2 cellular contexts compared by ENCODE assay signal in the genomic region with DNA sequence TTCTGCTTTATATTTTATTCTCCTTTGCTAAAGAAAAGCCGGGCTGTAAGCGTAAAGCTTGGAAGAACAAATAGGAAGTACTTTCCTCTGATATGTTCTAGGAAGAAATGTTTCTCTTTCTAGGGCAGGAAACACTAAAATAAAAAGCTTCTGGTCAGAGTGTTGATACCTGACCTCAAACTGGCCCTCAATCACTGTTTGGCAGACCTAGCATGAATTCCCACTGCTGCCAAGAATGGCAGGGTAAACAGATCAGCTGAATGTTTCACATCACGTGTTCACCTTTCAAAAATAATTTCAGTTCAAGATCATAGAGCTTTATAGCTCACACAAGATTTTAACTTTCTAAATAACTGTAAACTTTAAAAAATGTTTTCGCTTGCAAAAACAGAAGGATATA.
TF ChIP-seq lines count a peak whose summit lies in the region.

No MANE protein-coding gene starts in this region.

TF ChIP-seq in HepG2, 621 proteins besides CTCF, POLR2A, EP300 and RAD21:
- TF ChIP-seq SAP130 (CRISPR knock-in tag; IDR thresholded peaks at IDR 0.05; ENCODE audit: low read depth) (0 out of 2 replicates have a peak, but pooled peaks have one; percentile 21), ZNF432 (CRISPR knock-in tag; IDR thresholded peaks at IDR 0.05; ENCODE audit: borderline replicate concordance) (no peak), RARA (CRISPR knock-in tag; IDR thresholded peaks at IDR 0.05) (peak; percentile 36; the same call in 1 of the 2 replicates)
TF ChIP-seq in HepG2: peak in this region for 2.

TF ChIP-seq in SK-N-SH treated with all-trans-retinoic acid at 6 μM for 48 hours, 23 proteins besides CTCF, POLR2A, EP300 and RAD21:
- TF ChIP-seq ZNF565 (CRISPR knock-in tag; conservative IDR thresholded peaks at IDR 0.05; ENCODE audit: low read depth) (no peak), ZFP30 (CRISPR knock-in tag; IDR thresholded peaks at IDR 0.05) (no peak), PPARA (CRISPR knock-in tag; IDR thresholded peaks at IDR 0.05; ENCODE audit: borderline replicate concordance) (no peak), ZFP3 (CRISPR knock-in tag; IDR thresholded peaks at IDR 0.05) (no peak), CSDC2 (CRISPR knock-in tag; IDR thresholded peaks at IDR 0.05) (no peak), ISL1 (CRISPR knock-in tag; IDR thresholded peaks at IDR 0.05) (no peak), TOX (CRISPR knock-in tag; IDR thresholded peaks at IDR 0.05; ENCODE audit: borderline replicate concordance) (no peak), ZNF70 (CRISPR knock-in tag; IDR thresholded peaks at IDR 0.05) (no peak), SNAI2 (CRISPR knock-in tag; IDR thresholded peaks at IDR 0.05) (no peak), BACH2 (CRISPR knock-in tag; IDR thresholded peaks at IDR 0.05; ENCODE audit: borderline replicate concordance) (no peak)
- TF ChIP-seq, protein P1, sequence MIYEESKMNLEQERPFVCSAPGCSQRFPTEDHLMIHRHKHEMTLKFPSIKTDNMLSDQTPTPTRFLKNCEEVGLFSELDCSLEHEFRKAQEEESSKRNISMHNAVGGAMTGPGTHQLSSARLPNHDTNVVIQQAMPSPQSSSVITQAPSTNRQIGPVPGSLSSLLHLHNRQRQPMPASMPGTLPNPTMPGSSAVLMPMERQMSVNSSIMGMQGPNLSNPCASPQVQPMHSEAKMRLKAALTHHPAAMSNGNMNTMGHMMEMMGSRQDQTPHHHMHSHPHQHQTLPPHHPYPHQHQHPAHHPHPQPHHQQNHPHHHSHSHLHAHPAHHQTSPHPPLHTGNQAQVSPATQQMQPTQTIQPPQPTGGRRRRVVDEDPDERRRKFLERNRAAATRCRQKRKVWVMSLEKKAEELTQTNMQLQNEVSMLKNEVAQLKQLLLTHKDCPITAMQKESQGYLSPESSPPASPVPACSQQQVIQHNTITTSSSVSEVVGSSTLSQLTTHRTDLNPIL (CRISPR knock-in tag; IDR thresholded peaks at IDR 0.05; ENCODE audit: low read depth) = no peak
- TF ChIP-seq, protein P2, sequence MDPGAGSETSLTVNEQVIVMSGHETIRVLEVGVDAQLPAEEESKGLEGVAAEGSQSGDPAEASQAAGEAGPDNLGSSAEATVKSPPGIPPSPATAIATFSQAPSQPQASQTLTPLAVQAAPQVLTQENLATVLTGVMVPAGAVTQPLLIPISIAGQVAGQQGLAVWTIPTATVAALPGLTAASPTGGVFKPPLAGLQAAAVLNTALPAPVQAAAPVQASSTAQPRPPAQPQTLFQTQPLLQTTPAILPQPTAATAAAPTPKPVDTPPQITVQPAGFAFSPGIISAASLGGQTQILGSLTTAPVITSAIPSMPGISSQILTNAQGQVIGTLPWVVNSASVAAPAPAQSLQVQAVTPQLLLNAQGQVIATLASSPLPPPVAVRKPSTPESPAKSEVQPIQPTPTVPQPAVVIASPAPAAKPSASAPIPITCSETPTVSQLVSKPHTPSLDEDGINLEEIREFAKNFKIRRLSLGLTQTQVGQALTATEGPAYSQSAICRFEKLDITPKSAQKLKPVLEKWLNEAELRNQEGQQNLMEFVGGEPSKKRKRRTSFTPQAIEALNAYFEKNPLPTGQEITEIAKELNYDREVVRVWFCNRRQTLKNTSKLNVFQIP (CRISPR knock-in tag; IDR thresholded peaks at IDR 0.05; ENCODE audit: borderline replicate concordance, low read depth) = no peak
